1 cellular context compared by ENCODE assay signal in the genomic region with DNA sequence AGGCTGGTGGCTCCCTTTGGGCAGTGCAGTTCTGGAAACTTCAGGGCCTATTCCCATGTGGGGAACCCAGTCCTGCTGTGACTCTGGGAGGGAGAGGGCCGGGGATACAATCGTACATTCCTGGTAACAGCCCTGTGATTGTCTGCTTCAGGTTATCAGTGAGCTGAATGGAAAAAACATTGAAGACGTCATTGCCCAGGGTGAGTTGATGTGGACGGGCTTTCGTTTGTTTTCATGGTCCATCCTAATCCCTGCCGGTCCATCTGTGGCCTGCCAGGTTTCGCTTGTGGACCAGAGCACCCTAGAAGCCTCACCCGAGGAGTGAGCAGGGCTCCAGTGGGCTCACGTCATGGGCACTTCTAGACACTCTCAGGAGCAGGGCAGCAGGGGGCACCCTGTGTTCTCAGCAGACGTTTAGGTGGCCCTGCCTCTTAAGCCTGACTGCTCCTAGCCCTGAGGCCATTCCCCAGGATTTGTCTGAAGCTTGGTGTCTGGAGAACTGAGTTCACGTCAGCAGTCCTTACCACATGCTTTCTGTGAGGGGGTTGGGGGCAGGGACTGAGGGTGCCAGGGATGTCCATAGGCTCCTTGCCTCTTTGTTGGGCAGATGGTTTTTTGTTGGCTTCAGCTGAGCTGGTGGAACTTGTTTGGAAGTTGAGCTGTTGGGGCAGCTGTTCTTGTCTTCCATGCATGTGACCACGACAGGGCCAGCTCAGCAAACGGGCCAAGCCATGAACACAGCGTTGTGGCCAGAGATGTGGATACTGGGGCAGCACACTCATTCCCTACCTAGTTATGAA.
TF ChIP-seq lines count a peak whose summit lies in the region.

No MANE protein-coding gene starts in this region.

TF ChIP-seq in H1, 55 proteins besides CTCF, POLR2A, EP300 and RAD21:
- TF ChIP-seq TCF12 (IDR thresholded peaks at IDR 0.05; ENCODE audit: low read depth, low read length) (no peak), ASH2L (IDR thresholded peaks at IDR 0.05; ENCODE audit: low read length) (no peak), GABPA (IDR thresholded peaks at IDR 0.05; ENCODE audit: borderline replicate concordance, insufficient read depth, low read length) (no peak), SIRT6 (IDR thresholded peaks at IDR 0.05; ENCODE audit: low read length) (no peak), FOSL1 (IDR thresholded peaks at IDR 0.05; ENCODE audit: insufficient read depth, low read depth, low read length) (no peak), JUND (IDR thresholded peaks at IDR 0.05; ENCODE audit: low read length) (no peak), CHD1 (IDR thresholded peaks at IDR 0.05; ENCODE audit: low read depth, low read length) (no peak), HDAC2 (IDR thresholded peaks at IDR 0.05; ENCODE audit: borderline replicate concordance in 1 of 2, low read depth in 2 of 2, low read length in 2 of 2) (no peak), KDM1A (IDR thresholded peaks at IDR 0.05; ENCODE audit: borderline replicate concordance, low read length) (no peak), SAP30 (IDR thresholded peaks at IDR 0.05; ENCODE audit: insufficient read depth, insufficient replicate concordance, low read length) (no peak), BCL11A (IDR thresholded peaks at IDR 0.05; ENCODE audit: low read depth in 2 of 2, low read length in 2 of 2) (no peak), TAF1 (IDR thresholded peaks at IDR 0.05; ENCODE audit: low read depth, low read length) (no peak), SP2 (IDR thresholded peaks at IDR 0.05; ENCODE audit: low read length) (no peak), YY1 (IDR thresholded peaks at IDR 0.05; ENCODE audit: low read depth, low read length) (no peak)
- TF ChIP-seq, protein P1, sequence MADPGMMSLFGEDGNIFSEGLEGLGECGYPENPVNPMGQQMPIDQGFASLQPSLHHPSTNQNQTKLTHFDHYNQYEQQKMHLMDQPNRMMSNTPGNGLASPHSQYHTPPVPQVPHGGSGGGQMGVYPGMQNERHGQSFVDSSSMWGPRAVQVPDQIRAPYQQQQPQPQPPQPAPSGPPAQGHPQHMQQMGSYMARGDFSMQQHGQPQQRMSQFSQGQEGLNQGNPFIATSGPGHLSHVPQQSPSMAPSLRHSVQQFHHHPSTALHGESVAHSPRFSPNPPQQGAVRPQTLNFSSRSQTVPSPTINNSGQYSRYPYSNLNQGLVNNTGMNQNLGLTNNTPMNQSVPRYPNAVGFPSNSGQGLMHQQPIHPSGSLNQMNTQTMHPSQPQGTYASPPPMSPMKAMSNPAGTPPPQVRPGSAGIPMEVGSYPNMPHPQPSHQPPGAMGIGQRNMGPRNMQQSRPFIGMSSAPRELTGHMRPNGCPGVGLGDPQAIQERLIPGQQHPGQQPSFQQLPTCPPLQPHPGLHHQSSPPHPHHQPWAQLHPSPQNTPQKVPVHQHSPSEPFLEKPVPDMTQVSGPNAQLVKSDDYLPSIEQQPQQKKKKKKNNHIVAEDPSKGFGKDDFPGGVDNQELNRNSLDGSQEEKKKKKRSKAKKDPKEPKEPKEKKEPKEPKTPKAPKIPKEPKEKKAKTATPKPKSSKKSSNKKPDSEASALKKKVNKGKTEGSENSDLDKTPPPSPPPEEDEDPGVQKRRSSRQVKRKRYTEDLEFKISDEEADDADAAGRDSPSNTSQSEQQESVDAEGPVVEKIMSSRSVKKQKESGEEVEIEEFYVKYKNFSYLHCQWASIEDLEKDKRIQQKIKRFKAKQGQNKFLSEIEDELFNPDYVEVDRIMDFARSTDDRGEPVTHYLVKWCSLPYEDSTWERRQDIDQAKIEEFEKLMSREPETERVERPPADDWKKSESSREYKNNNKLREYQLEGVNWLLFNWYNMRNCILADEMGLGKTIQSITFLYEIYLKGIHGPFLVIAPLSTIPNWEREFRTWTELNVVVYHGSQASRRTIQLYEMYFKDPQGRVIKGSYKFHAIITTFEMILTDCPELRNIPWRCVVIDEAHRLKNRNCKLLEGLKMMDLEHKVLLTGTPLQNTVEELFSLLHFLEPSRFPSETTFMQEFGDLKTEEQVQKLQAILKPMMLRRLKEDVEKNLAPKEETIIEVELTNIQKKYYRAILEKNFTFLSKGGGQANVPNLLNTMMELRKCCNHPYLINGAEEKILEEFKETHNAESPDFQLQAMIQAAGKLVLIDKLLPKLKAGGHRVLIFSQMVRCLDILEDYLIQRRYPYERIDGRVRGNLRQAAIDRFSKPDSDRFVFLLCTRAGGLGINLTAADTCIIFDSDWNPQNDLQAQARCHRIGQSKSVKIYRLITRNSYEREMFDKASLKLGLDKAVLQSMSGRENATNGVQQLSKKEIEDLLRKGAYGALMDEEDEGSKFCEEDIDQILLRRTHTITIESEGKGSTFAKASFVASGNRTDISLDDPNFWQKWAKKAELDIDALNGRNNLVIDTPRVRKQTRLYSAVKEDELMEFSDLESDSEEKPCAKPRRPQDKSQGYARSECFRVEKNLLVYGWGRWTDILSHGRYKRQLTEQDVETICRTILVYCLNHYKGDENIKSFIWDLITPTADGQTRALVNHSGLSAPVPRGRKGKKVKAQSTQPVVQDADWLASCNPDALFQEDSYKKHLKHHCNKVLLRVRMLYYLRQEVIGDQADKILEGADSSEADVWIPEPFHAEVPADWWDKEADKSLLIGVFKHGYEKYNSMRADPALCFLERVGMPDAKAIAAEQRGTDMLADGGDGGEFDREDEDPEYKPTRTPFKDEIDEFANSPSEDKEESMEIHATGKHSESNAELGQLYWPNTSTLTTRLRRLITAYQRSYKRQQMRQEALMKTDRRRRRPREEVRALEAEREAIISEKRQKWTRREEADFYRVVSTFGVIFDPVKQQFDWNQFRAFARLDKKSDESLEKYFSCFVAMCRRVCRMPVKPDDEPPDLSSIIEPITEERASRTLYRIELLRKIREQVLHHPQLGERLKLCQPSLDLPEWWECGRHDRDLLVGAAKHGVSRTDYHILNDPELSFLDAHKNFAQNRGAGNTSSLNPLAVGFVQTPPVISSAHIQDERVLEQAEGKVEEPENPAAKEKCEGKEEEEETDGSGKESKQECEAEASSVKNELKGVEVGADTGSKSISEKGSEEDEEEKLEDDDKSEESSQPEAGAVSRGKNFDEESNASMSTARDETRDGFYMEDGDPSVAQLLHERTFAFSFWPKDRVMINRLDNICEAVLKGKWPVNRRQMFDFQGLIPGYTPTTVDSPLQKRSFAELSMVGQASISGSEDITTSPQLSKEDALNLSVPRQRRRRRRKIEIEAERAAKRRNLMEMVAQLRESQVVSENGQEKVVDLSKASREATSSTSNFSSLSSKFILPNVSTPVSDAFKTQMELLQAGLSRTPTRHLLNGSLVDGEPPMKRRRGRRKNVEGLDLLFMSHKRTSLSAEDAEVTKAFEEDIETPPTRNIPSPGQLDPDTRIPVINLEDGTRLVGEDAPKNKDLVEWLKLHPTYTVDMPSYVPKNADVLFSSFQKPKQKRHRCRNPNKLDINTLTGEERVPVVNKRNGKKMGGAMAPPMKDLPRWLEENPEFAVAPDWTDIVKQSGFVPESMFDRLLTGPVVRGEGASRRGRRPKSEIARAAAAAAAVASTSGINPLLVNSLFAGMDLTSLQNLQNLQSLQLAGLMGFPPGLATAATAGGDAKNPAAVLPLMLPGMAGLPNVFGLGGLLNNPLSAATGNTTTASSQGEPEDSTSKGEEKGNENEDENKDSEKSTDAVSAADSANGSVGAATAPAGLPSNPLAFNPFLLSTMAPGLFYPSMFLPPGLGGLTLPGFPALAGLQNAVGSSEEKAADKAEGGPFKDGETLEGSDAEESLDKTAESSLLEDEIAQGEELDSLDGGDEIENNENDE (IDR thresholded peaks at IDR 0.05; ENCODE audit: insufficient replicate concordance, low read length) = no peak
TF ChIP-seq in H1: peak in this region for 0.
